27 cellular contexts compared by ENCODE assay signal in genomic region chr6:56961151-56961550, GRCh38. TPM values are rescaled to one million over a fixed set of nuclear protein-coding genes. Genes with fewer than 3 reads are reported as not detected.
DNase-seq lines count a peak whose midpoint lies in the region; ATAC-seq, FAIRE-seq and TF ChIP-seq lines count a peak whose summit lies in the region.
"Had no signal": no experiment of that assay in that cellular context is flagged by ENCODE, and none has a peak within 500 bp of the region (broad histone marks: within the 10 kb centered on the region; RNA-seq: fewer than 3 reads in every experiment).

No MANE protein-coding gene starts in this region.

- no peak overlapping the region for H3K27ac ChIP-seq in GM12878 (ENCODE audit: control insufficient read depth, insufficient read depth)
- no peak overlapping the region for H3K27ac ChIP-seq in MM.1S (ENCODE audit: low read length)
- H3K27ac ChIP-seq: 22Rv1, heart right ventricle, ovary, right atrium auricular region, SJSA1, spleen had no signal

- no peak for TF ChIP-seq POLR2A in GM12878 (IDR thresholded peaks at IDR 0.05; ENCODE audit: low read depth, low read length)

- POLR2A ChIA-PET in activated CD8-positive, alpha-beta T cell treated with anti-CD3 and anti-CD28 coated beads for 36 hours (lab: Charles Lee), result no interaction called here
- POLR2A ChIA-PET in activated CD8-positive, alpha-beta T cell treated with anti-CD3 and anti-CD28 coated beads, Interleukin-2, amount 10 ng/mL, durations not matched to agents 7 days and 5 days (lab: Charles Lee), result no interaction called here
- POLR2A ChIA-PET in GM12878 (lab: Charles Lee), result interaction anchor here (0.5 to 0.6 kb wide), 2 partner anchors 45 to 361 kb away, joined by 3 to 5 read pairs; no protein-coding TSS in a partner anchor

- peak; percentile 8 for DNase-seq in activated CD8-positive, alpha-beta T cell treated with anti-CD3 and anti-CD28 coated beads for 36 hours
- no peak for DNase-seq in activated CD8-positive, alpha-beta T cell treated with anti-CD3 and anti-CD28 coated beads, Interleukin-2, amount 10 ng/mL, durations not matched to agents 7 days and 5 days
- peak; percentile 77 for DNase-seq in M059J (ENCODE audit: low read depth)
- DNase-seq in GM12878 (ENCODE audit: low read depth, low spot score), result no peak
- no peak for DNase-seq in stimulated activated naive CD8-positive, alpha-beta T cell treated with anti-CD3 and anti-CD28 coated beads, Interleukin-15, Interleukin-2, amounts not matched to agents 100 U/mL and 50 U/mL, for 24 hours
- DNase-seq in MM.1S, result no peak
- DNase-seq in activated CD4-positive, alpha-beta T cell treated with anti-CD3 and anti-CD28 coated beads, Interleukin-2, amount 50 U/mL, for 48 hours, result no peak
- DNase-seq: activated CD4-positive, alpha-beta T cell treated with anti-CD3 and anti-CD28 coated beads for 36 hours; activated naive CD4-positive, alpha-beta T cell treated with anti-CD3 and anti-CD28 coated beads, Interleukin-2, amount 50 U/mL, for 16 hours; anterior cingulate cortex; central memory CD4-positive, alpha-beta T cell; DND-41; heart right ventricle; NCI-H1930; NCI-H2227 treated with DMSO at 0.1 percent for 48 hours; NCI-H748 treated with DMSO at 0.1 percent for 48 hours; ovary; spleen; stimulated activated CD4-positive, alpha-beta T cell treated with anti-CD3 and anti-CD28 coated beads, Interleukin-4, amount 100 ng/mL, for 1 hour; stimulated activated naive CD4-positive, alpha-beta T cell treated with Interleukin-2 at 50 U/mL for 16 hours had no signal

- H3K4me2 ChIP-seq in GM12878 (ENCODE audit: control insufficient read depth, insufficient read depth) (no peak overlapping the region), MM.1S (ENCODE audit: low read depth, low read length) (no peak overlapping the region)

- RAD21 ChIA-PET in GM12878 (lab: Charles Lee; ENCODE audit: unreplicated experiment), result interaction anchor here (1.2 to 2.7 kb wide), 2 partner anchors 58 to 356 kb away, joined by 3 to 25 read pairs; partner anchors contain the start of gene PRIM2

- no peak overlapping the region for H3K9ac ChIP-seq in GM12878 (ENCODE audit: control insufficient read depth, insufficient read depth, low read length)
- H3K9ac ChIP-seq in MM.1S (ENCODE audit: low read length), result no peak overlapping the region

- no peaks in the 10 kb centered on the region for H3K27me3 ChIP-seq in GM12878 (replicated peaks in 1 of 2; ENCODE audit: control insufficient read depth in 2 of 2, insufficient read depth in 2 of 2, low read length in 1 of 2)
- no peaks in the 10 kb centered on the region for H3K27me3 ChIP-seq in MM.1S (replicated peaks; ENCODE audit: insufficient read depth, low read length)
- H3K27me3 ChIP-seq: ovary, right atrium auricular region, SJSA1 had no signal

- H3K36me3 ChIP-seq in GM12878 (ENCODE audit: control insufficient read depth in 2 of 2, insufficient read depth in 2 of 2, low read length in 1 of 2) (no peaks in the 10 kb centered on the region), MM.1S (replicated peaks; ENCODE audit: insufficient read depth, low read length) (no peaks in the 10 kb centered on the region)
- H3K36me3 ChIP-seq: heart right ventricle, ovary, right atrium auricular region, SJSA1, spleen had no signal

- H3K4me3 ChIP-seq in GM12878 (no peak overlapping the region), MM.1S (ENCODE audit: low read length) (no peak overlapping the region)
- H3K4me3 ChIP-seq: heart right ventricle, ovary, right atrium auricular region, SJSA1, spleen had no signal

- FAIRE-seq in GM12878 (lab: Jason Lieb, UNC), result no peak

- H3K4me1 ChIP-seq in GM12878 (ENCODE audit: control insufficient read depth, insufficient read depth, low read length) (no peaks in the 10 kb centered on the region), MM.1S (ENCODE audit: low read length) (peaks cover 6% of the 10 kb centered on the region; the same call in 1 of the 2 replicates)
- H3K4me1 ChIP-seq: heart right ventricle had no signal

- H3K79me2 ChIP-seq in GM12878 (ENCODE audit: control insufficient read depth, insufficient read depth, low read length) (no peaks in the 10 kb centered on the region), MM.1S (ENCODE audit: low read length) (no peaks in the 10 kb centered on the region)

- CTCF ChIA-PET in activated CD8-positive, alpha-beta T cell treated with anti-CD3 and anti-CD28 coated beads for 36 hours (lab: Charles Lee), result interaction anchor here (0.5 to 10.3 kb wide), 3 partner anchors 58 to 262 kb away, joined by 3 to 74 read pairs (median 3); no protein-coding TSS in a partner anchor
- CTCF ChIA-PET in activated CD8-positive, alpha-beta T cell treated with anti-CD3 and anti-CD28 coated beads, Interleukin-2, amount 10 ng/mL, durations not matched to agents 7 days and 5 days (lab: Charles Lee), result interaction anchor here (1.1 to 4.5 kb wide), 4 partner anchors 9 to 355 kb away, joined by 3 to 18 read pairs (median 4); no protein-coding TSS in a partner anchor
- CTCF ChIA-PET in GM12878 (lab: Yijun Ruan, JAX), result interaction anchor here (0.6 to 15.6 kb wide), 11 partner anchors 10 to 355 kb away, joined by 3 to 200 read pairs (median 3); no protein-coding TSS in a partner anchor

- no TSS peak for BruUV-seq in GM12878 (replicated peaks; lab: Mats Ljungman, UMichigan)

- no peaks in the 10 kb centered on the region for H3K4me1 Mint-ChIP-seq in activated CD8-positive, alpha-beta T cell treated with anti-CD3 and anti-CD28 coated beads for 36 hours (ENCODE audit: low read depth)
- H3K4me1 Mint-ChIP-seq in activated CD8-positive, alpha-beta T cell treated with anti-CD3 and anti-CD28 coated beads, Interleukin-2, amount 10 ng/mL, durations not matched to agents 7 days and 5 days (ENCODE audit: low read depth), result no peaks in the 10 kb centered on the region
- H3K4me1 Mint-ChIP-seq: activated CD4-positive, alpha-beta T cell treated with anti-CD3 and anti-CD28 coated beads for 36 hours had no signal

- WGBS in GM12878 (ENCODE audit: insufficient coverage, insufficient replicate concordance, low lambda C conversion rate, missing lambda C conversion rate), result 3% methylated on average over 2 of the region's 2 CpGs

- SMC1A ChIA-PET in GM12878 (lab: Charles Lee; ENCODE audit: uncharacterized antibody, unreplicated experiment), result interaction anchor here (0.7 to 2.8 kb wide), 6 partner anchors 57 to 355 kb away, joined by 3 to 18 read pairs (median 6); no protein-coding TSS in a partner anchor

- no peak for TF ChIP-seq CTCF in activated CD8-positive, alpha-beta T cell treated with anti-CD3 and anti-CD28 coated beads for 36 hours (IDR thresholded peaks at IDR 0.05)
- TF ChIP-seq CTCF in GM12878 (IDR thresholded peaks at IDR 0.05 in 2 of 3, conservative IDR thresholded peaks at IDR 0.05 in 1 of 3; ENCODE audit: control insufficient read depth in 2 of 3, extremely low read depth in 1 of 3, insufficient read depth in 1 of 3, low read depth in 3 of 3, low read length in 3 of 3) (peak in 1 of 3 experiments; percentile 26; a peak in 2 of 6 replicates), MM.1S (IDR thresholded peaks at IDR 0.05; ENCODE audit: low read length) (no peak)

- H3K9me2 ChIP-seq in MM.1S (replicated peaks; ENCODE audit: insufficient read depth, low read length), result no peaks in the 10 kb centered on the region

- intact Hi-C loops in activated CD8-positive, alpha-beta T cell treated with anti-CD3 and anti-CD28 coated beads for 36 hours (cut with micrococcal nuclease), result no loop called here
- intact Hi-C loops in GM12878 (cut with micrococcal nuclease; ENCODE audit: unreplicated experiment), result no loop called here

- H2AFZ ChIP-seq in GM12878 (ENCODE audit: control insufficient read depth, low read depth, low read length) (no peak overlapping the region), MM.1S (ENCODE audit: low read length) (no peak overlapping the region)

- H3K9me3 ChIP-seq in GM12878 (replicated peaks; ENCODE audit: control insufficient read depth, insufficient read depth, low read length) (no peaks in the 10 kb centered on the region), MM.1S (replicated peaks; ENCODE audit: insufficient read depth, low read length) (no peaks in the 10 kb centered on the region)
- H3K9me3 ChIP-seq: heart right ventricle, ovary, right atrium auricular region, SJSA1, spleen had no signal

- H3K36me3 Mint-ChIP-seq in activated CD8-positive, alpha-beta T cell treated with anti-CD3 and anti-CD28 coated beads for 36 hours (ENCODE audit: low read depth), result no peaks in the 10 kb centered on the region
- no peaks in the 10 kb centered on the region for H3K36me3 Mint-ChIP-seq in activated CD8-positive, alpha-beta T cell treated with anti-CD3 and anti-CD28 coated beads, Interleukin-2, amount 10 ng/mL, durations not matched to agents 7 days and 5 days (ENCODE audit: low read depth)
- H3K36me3 Mint-ChIP-seq: natural killer cell treated with Interleukin-12 subunit alpha and Interleukin-12 subunit beta and Interleukin-15 and Interleukin-18, amount 100 ng/mL, for 72 hours had no signal

- no peak overlapping the region for H3K27ac Mint-ChIP-seq in activated CD8-positive, alpha-beta T cell treated with anti-CD3 and anti-CD28 coated beads for 36 hours
- no peak overlapping the region for H3K27ac Mint-ChIP-seq in activated CD8-positive, alpha-beta T cell treated with anti-CD3 and anti-CD28 coated beads, Interleukin-2, amount 10 ng/mL, durations not matched to agents 7 days and 5 days
- H3K27ac Mint-ChIP-seq: activated CD4-positive, alpha-beta T cell treated with anti-CD3 and anti-CD28 coated beads for 36 hours; natural killer cell treated with Interleukin-12 subunit alpha and Interleukin-12 subunit beta and Interleukin-15 and Interleukin-18, amount 100 ng/mL, for 72 hours had no signal

- TF ChIP-seq RAD21 in GM12878 (IDR thresholded peaks at IDR 0.05; ENCODE audit: insufficient read depth, low read depth, low read length), result peak; percentile 45

- in situ Hi-C loops in GM12878 (cut with MboI), result no loop called here

- H3K4me3 Mint-ChIP-seq in activated CD8-positive, alpha-beta T cell treated with anti-CD3 and anti-CD28 coated beads for 36 hours, result no peak overlapping the region
- H3K4me3 Mint-ChIP-seq in activated CD8-positive, alpha-beta T cell treated with anti-CD3 and anti-CD28 coated beads, Interleukin-2, amount 10 ng/mL, durations not matched to agents 7 days and 5 days, result no peak overlapping the region
- H3K4me3 Mint-ChIP-seq: activated CD4-positive, alpha-beta T cell treated with anti-CD3 and anti-CD28 coated beads for 36 hours; natural killer cell treated with Interleukin-12 subunit alpha and Interleukin-12 subunit beta and Interleukin-15 and Interleukin-18, amount 100 ng/mL, for 72 hours had no signal

- H4K20me1 ChIP-seq in GM12878 (ENCODE audit: control insufficient read depth, insufficient read depth) (no peaks in the 10 kb centered on the region), MM.1S (ENCODE audit: insufficient read depth, low read length) (no peaks in the 10 kb centered on the region)

- no peaks in the 10 kb centered on the region for H3K9me3 Mint-ChIP-seq in activated CD8-positive, alpha-beta T cell treated with anti-CD3 and anti-CD28 coated beads for 36 hours
- H3K9me3 Mint-ChIP-seq in activated CD8-positive, alpha-beta T cell treated with anti-CD3 and anti-CD28 coated beads, Interleukin-2, amount 10 ng/mL, durations not matched to agents 7 days and 5 days (ENCODE audit: insufficient read depth), result no peaks in the 10 kb centered on the region
- H3K9me3 Mint-ChIP-seq: natural killer cell treated with Interleukin-12 subunit alpha and Interleukin-12 subunit beta and Interleukin-15 and Interleukin-18, amount 100 ng/mL, for 72 hours had no signal

- H3K27me3 Mint-ChIP-seq in activated CD8-positive, alpha-beta T cell treated with anti-CD3 and anti-CD28 coated beads for 36 hours, result peaks cover 21% of the 10 kb centered on the region
- H3K27me3 Mint-ChIP-seq in activated CD8-positive, alpha-beta T cell treated with anti-CD3 and anti-CD28 coated beads, Interleukin-2, amount 10 ng/mL, durations not matched to agents 7 days and 5 days (ENCODE audit: low read depth), result peaks cover 30% of the 10 kb centered on the region

- TF ChIP-seq EP300 in GM12878 (IDR thresholded peaks at IDR 0.05; ENCODE audit: borderline replicate concordance in 1 of 2, control insufficient read depth in 1 of 2, low read depth in 2 of 2, low read length in 2 of 2), result no peak

- ATAC-seq in activated CD8-positive, alpha-beta T cell treated with anti-CD3 and anti-CD28 coated beads for 36 hours, result no peak
- ATAC-seq in activated CD8-positive, alpha-beta T cell treated with anti-CD3 and anti-CD28 coated beads, Interleukin-2, amount 10 ng/mL, durations not matched to agents 7 days and 5 days, result no peak
- ATAC-seq in GM12878, result peak; percentile 27; the same call in 2 of the 3 replicates
- no peak for ATAC-seq in stimulated activated naive CD8-positive, alpha-beta T cell treated with anti-CD3 and anti-CD28 coated beads, Interleukin-15, Interleukin-2, amounts not matched to agents 100 U/mL and 50 U/mL, for 24 hours
- no peak for ATAC-seq in GM21360 (IDR thresholded peaks at IDR 0.05; ENCODE audit: unreplicated experiment)
- ATAC-seq: activated CD4-positive, alpha-beta T cell treated with anti-CD3 and anti-CD28 coated beads for 36 hours; heart right ventricle; left lobe of liver; natural killer cell treated with Interleukin-12 subunit alpha and Interleukin-12 subunit beta and Interleukin-15 and Interleukin-18, amount 100 ng/mL, for 72 hours had no signal

- peaks cover 4% of the 10 kb centered on the region; the same call in 1 of the 2 replicates for H3F3A ChIP-seq in MM.1S (ENCODE audit: insufficient read depth, low read length)

RNA-seq across cellular contexts. Expression of gene BEND6, which starts 6.2 kb away (rescaled TPM):
- not detected for total RNA-seq in activated CD8-positive, alpha-beta T cell treated with anti-CD3 and anti-CD28 coated beads for 36 hours
- total RNA-seq in activated CD8-positive, alpha-beta T cell treated with anti-CD3 and anti-CD28 coated beads, Interleukin-2, amount 10 ng/mL, durations not matched to agents 7 days and 5 days, result not detected
- total RNA-seq in M059J (2014; rRNA removed; shearing (Covaris generic)), result 16.3 and 21.4 TPM in 2 replicates
- 0.49 TPM in 1 of 2 replicates, not detected in the other for total RNA-seq in GM12878 (2013; cell fraction: nucleolus; rRNA removed)
- total RNA-seq in GM12878 (2014; rRNA removed), result 1.3 and 1.5 TPM in 2 replicates
- 1.9 and 2.0 TPM in 2 replicates for total RNA-seq in GM12878 (2014; rRNA removed; fragmentation: Illumina TruSeq; extraction: Trizol)
- total RNA-seq in GM12878 (2021), result 1.5 and 2.5 TPM in 2 replicates
- 0.17 TPM for polyA plus RNA-seq in GM12878 (2011; ENCODE audit: low read depth)
- polyA plus RNA-seq in GM12878 (2011; rRNA removed), result 0.87 and 1.3 TPM in 2 replicates
- polyA plus RNA-seq in GM12878 (2011; cell fraction: cytosol; rRNA removed), result 0.33 TPM in 2 replicates
- polyA plus RNA-seq in GM12878 (2011; cell fraction: nucleus; rRNA removed), result 0.39 and 0.55 TPM in 2 replicates
- 0.70 and 0.81 TPM in 2 replicates for polyA plus RNA-seq in GM12878 (2012)
- polyA plus RNA-seq in GM12878 (2014; fragmentation: Illumina TruSeq; extraction: Trizol), result 2.0 and 2.8 TPM in 2 replicates
- under 1 TPM; 0.79 to 0.82 TPM for polyA plus RNA-seq in GM12878 (2014; fragmentation: Nextera tagmentation; extraction: Ambion mirVana)
- polyA plus RNA-seq in GM12878 (2014; rRNA removed), result 1.1 and 1.2 TPM in 2 replicates
- 1 to 10 TPM; 2.6 to 2.8 TPM for polyA plus RNA-seq in GM12878 (2016; fragmentation: Nextera tagmentation; extraction: Ambion mirVana)
- polyA minus RNA-seq in GM12878 (2011; rRNA and poly(A)+ RNA removed), result 0.21 and 0.29 TPM in 2 replicates
- polyA minus RNA-seq in GM12878 (2011; cell fraction: cytosol; rRNA and poly(A)+ RNA removed), result 0.31 TPM in 1 of 2 replicates, not detected in the other
- 0.24 and 0.48 TPM in 2 replicates for polyA minus RNA-seq in GM12878 (2011; cell fraction: nucleus; rRNA and poly(A)+ RNA removed)
- total RNA-seq: activated CD4-positive, alpha-beta T cell treated with anti-CD3 and anti-CD28 coated beads for 36 hours; left lobe of liver; T-helper 1 cell treated with Interleukin-12 subunit alpha and Interleukin-12 subunit beta and Interleukin-4 antibody, amounts not matched to agents 30 ng/mL and 1 ng/mL, for 36 hours had no signal

Comparison
In these comparisons a context has a peak if more than half of its experiments do, and no peak if none do; other contexts are left out.
1. DNase-seq: peak in activated CD8-positive, alpha-beta T cell treated with anti-CD3 and anti-CD28 coated beads for 36 hours (single experiment) and M059J (single experiment); none in activated CD8-positive, alpha-beta T cell treated with anti-CD3 and anti-CD28 coated beads, Interleukin-2, amount 10 ng/mL, durations not matched to agents 7 days and 5 days (single experiment), GM12878 (single experiment), stimulated activated naive CD8-positive, alpha-beta T cell treated with anti-CD3 and anti-CD28 coated beads, Interleukin-15, Interleukin-2, amounts not matched to agents 100 U/mL and 50 U/mL, for 24 hours (single experiment), MM.1S (single experiment) and activated CD4-positive, alpha-beta T cell treated with anti-CD3 and anti-CD28 coated beads, Interleukin-2, amount 50 U/mL, for 48 hours (0 of 2).